In genomic region chr7:99551767-99552463, GRCh38 we compare ENCODE assay signal across 8 cellular contexts. TPM values are rescaled to one million over a fixed set of nuclear protein-coding genes. Genes with fewer than 3 reads are reported as not detected.
DNase-seq lines count a peak whose midpoint lies in the region; ATAC-seq, FAIRE-seq and TF ChIP-seq lines count a peak whose summit lies in the region.

Gene FAM200A (minus strand): TSS chr7:99552114. CDS start chr7:99548407, 3,707 bp downstream.

- H3K4me3 ChIP-seq in IMR-90 (ENCODE audit: insufficient read depth, low read depth, low read length), result peak within 1 kb of the TSS; percentile 97
- H3K4me3 ChIP-seq in PC-9, result peak within 1 kb of the TSS; percentile 78
- peak within 1 kb of the TSS; percentile 74 to 96 (median 88) for H3K4me3 ChIP-seq in esophagus squamous epithelium
- H3K4me3 ChIP-seq in muscle layer of duodenum (ENCODE audit: low read depth in 1 of 2, low read length in 2 of 2), result peak within 1 kb of the TSS; percentile 80 to 97

- H3K36me3 ChIP-seq in IMR-90 (ENCODE audit: control insufficient read depth, insufficient read depth, low read length) (peaks cover 11% of the 10 kb centered on the region), PC-9 (ENCODE audit: low read depth) (0 out of 2 replicates have a peak, but pooled peaks cover 4% of the 10 kb centered on the region), esophagus squamous epithelium (peaks cover 4 to 44% (median 6%) of the 10 kb centered on the region in 3 donors), muscle layer of duodenum (ENCODE audit: control insufficient read depth in 1 of 2, insufficient read depth in 2 of 2, low read length in 2 of 2) (peaks cover 19 to 25% of the 10 kb centered on the region in 2 donors)

- no TSS peak for BruUV-seq in IMR-90 (replicated peaks; lab: Mats Ljungman, UMichigan)
- TSS peak; percentile 83 for BruUV-seq in PC-9 (replicated peaks; lab: Mats Ljungman, UMichigan)

- peaks cover 24 to 51% of the 10 kb centered on the region in 2 experiments for H3K79me1 ChIP-seq in IMR-90 (ENCODE audit: low read depth in 1 of 2, low read length in 2 of 2)

- peak within 1 kb of the TSS; percentile 93 for H3K4ac ChIP-seq in IMR-90 (ENCODE audit: low read depth, low read length)

- H3K27me3 ChIP-seq in IMR-90 (ENCODE audit: control insufficient read depth, insufficient read depth, low read length), result no peaks in the 10 kb centered on the region
- no peaks in the 10 kb centered on the region for H3K27me3 ChIP-seq in PC-9 (ENCODE audit: insufficient read depth, low read depth)
- no peaks in the 10 kb centered on the region for H3K27me3 ChIP-seq in esophagus squamous epithelium
- H3K27me3 ChIP-seq in muscle layer of duodenum (ENCODE audit: low read depth, low read length), result no peaks in the 10 kb centered on the region

- H3K79me2 ChIP-seq in PC-9 (ENCODE audit: low read depth), result peaks cover 18% of the 10 kb centered on the region

- peak; percentile 68 for FAIRE-seq in D721Med (lab: Jason Lieb, UNC)

- peak within 1 kb of the TSS; percentile 38; the same call in 1 of the 2 replicates for H2BK20ac ChIP-seq in IMR-90 (ENCODE audit: low read depth, low read length)

- H2BK120ac ChIP-seq in IMR-90 (ENCODE audit: low read depth, low read length), result peak within 1 kb of the TSS; percentile 37

- peak within 1 kb of the TSS; percentile 95 for H3K14ac ChIP-seq in IMR-90 (replicated peaks; ENCODE audit: low read depth, low read length)

- H3K27ac ChIP-seq in IMR-90 (ENCODE audit: insufficient read depth, low read length), result peak within 1 kb of the TSS; percentile 91
- H3K27ac ChIP-seq in PC-9, result 0 out of 2 replicates have a peak within 1 kb of the TSS, but pooled peaks have one; percentile 11
- H3K27ac ChIP-seq in esophagus squamous epithelium, result peak within 1 kb of the TSS; percentile 86 to 92 (median 90)
- H3K27ac ChIP-seq in muscle layer of duodenum (ENCODE audit: low read length), result peak within 1 kb of the TSS; percentile 92

- H2AFZ ChIP-seq in IMR-90 (replicated peaks; ENCODE audit: low read length, poor library complexity) (peak within 1 kb of the TSS; percentile 96), PC-9 (peak within 1 kb of the TSS; percentile 95)

- peak within 1 kb of the TSS; percentile 80 for H3K18ac ChIP-seq in IMR-90 (ENCODE audit: low read depth, low read length)

- H3K23ac ChIP-seq in IMR-90 (ENCODE audit: low read depth, low read length), result peak within 1 kb of the TSS; percentile 84

- H3K56ac ChIP-seq in IMR-90 (ENCODE audit: extremely low read depth, insufficient read depth, low read length), result peak within 1 kb of the TSS; percentile 76

- dilution Hi-C loops in IMR-90 (cut with HindIII; ENCODE audit: low sequenced_read_pairs, unreplicated experiment), result no loop called here

- peak within 1 kb of the TSS; percentile 78 for H2BK5ac ChIP-seq in IMR-90 (ENCODE audit: low read depth, low read length, poor library complexity, severe bottlenecking)

- TF ChIP-seq POLR2A in IMR-90 (IDR thresholded peaks at IDR 0.05; ENCODE audit: low read depth, low read length) (peak; percentile 86), esophagus squamous epithelium (IDR thresholded peaks at IDR 0.05) (peak in 3 of 4 donors; percentile 16 to 80 (median 70))

- no peaks in the 10 kb centered on the region for H3K4me1 ChIP-seq in IMR-90 (ENCODE audit: control insufficient read depth, insufficient read depth, low read length)
- 0 out of 2 replicates have a peak, but pooled peaks cover 9% of the 10 kb centered on the region for H3K4me1 ChIP-seq in PC-9 (replicated peaks; ENCODE audit: insufficient read depth)
- H3K4me1 ChIP-seq in esophagus squamous epithelium, result peaks cover 8 to 26% (median 14%) of the 10 kb centered on the region in 3 donors
- H3K4me1 ChIP-seq in muscle layer of duodenum (ENCODE audit: control insufficient read depth in 1 of 2, insufficient read depth in 2 of 2, low read length in 2 of 2), result peaks cover 0 to 15% of the 10 kb centered on the region in 2 donors

- H3K4me2 ChIP-seq in IMR-90 (ENCODE audit: low read depth, low read length) (peak within 1 kb of the TSS; percentile 97), PC-9 (peak within 1 kb of the TSS; percentile 83)

- peak within 1 kb of the TSS; percentile 71 for H4K91ac ChIP-seq in IMR-90 (ENCODE audit: insufficient read depth, low read depth, low read length)

- H3K9ac ChIP-seq in IMR-90 (ENCODE audit: low read depth, low read length), result peak within 1 kb of the TSS; percentile 99

- CTCF ChIA-PET in IMR-90 (lab: Yijun Ruan, JAX) (no interaction called here), PC-9 (lab: Charles Lee) (no interaction called here)

- peak within 1 kb of the TSS; percentile 88 for H2AK9ac ChIP-seq in IMR-90 (replicated peaks; ENCODE audit: low read depth, low read length, poor library complexity)

- peak within 1 kb of the TSS; percentile 58 to 99 for H4K8ac ChIP-seq in IMR-90 (ENCODE audit: low read depth in 2 of 2, low read length in 2 of 2)

- H3K9me1 ChIP-seq in IMR-90 (ENCODE audit: insufficient read depth, low read length), result peaks cover 8% of the 10 kb centered on the region; the same call in 1 of the 2 replicates

- WGBS in IMR-90 (ENCODE audit: extremely low coverage in 2 of 2, insufficient read length in 1 of 2), 2 experiments, result 3% methylated on average over 8 of the region's 37 CpGs; no CpG with 5 or more reads in 1 of the 2 experiments
- WGBS in esophagus squamous epithelium, 2 donors, result 1 to 3% methylated on average over 10 of the region's 37 CpGs

- no peak within 1 kb of the TSS for H2BK15ac ChIP-seq in IMR-90 (ENCODE audit: low read depth, low read length)

- H4K5ac ChIP-seq in IMR-90 (ENCODE audit: low read depth, low read length), result peak within 1 kb of the TSS; percentile 98

- H3K9me3 ChIP-seq in IMR-90 (ENCODE audit: control insufficient read depth, insufficient read depth, low read length), result peaks cover 5% of the 10 kb centered on the region
- H3K9me3 ChIP-seq in PC-9 (ENCODE audit: insufficient read depth, low read depth), result no peaks in the 10 kb centered on the region
- H3K9me3 ChIP-seq in esophagus squamous epithelium, result peaks cover 0 to 4% (median 0%) of the 10 kb centered on the region in 3 donors
- peaks cover 0 to 5% of the 10 kb centered on the region in 2 donors for H3K9me3 ChIP-seq in muscle layer of duodenum (ENCODE audit: control insufficient read depth in 1 of 2, low read length in 2 of 2)

- POLR2A ChIA-PET in IMR-90 (lab: Charles Lee; ENCODE audit: unreplicated experiment), result no interaction called here
- POLR2A ChIA-PET in PC-9 (lab: Charles Lee; ENCODE audit: unreplicated experiment), result interaction anchor here (0.6 to 0.7 kb wide), 4 partner anchors 13 to 1102 kb away, joined by 3 to 9 read pairs (median 6); no protein-coding TSS in a partner anchor

- no peaks in the 10 kb centered on the region for H3K9me2 ChIP-seq in PC-9 (ENCODE audit: insufficient read depth)

- peaks cover 10% of the 10 kb centered on the region for H3F3A ChIP-seq in PC-9 (ENCODE audit: insufficient read depth, low read depth)

- in situ Hi-C loops in IMR-90 (cut with MboI; ENCODE audit: low sequenced_read_pairs), result no loop called here

- TF ChIP-seq CTCF in D721Med (IDR thresholded peaks at IDR 0.05; ENCODE audit: insufficient read depth, missing control alignments) (no peak), IMR-90 (conservative IDR thresholded peaks at IDR 0.05; ENCODE audit: low read depth, low read length) (no peak), PC-9 (conservative IDR thresholded peaks at IDR 0.05) (no peak), esophagus squamous epithelium (IDR thresholded peaks at IDR 0.05) (no peak)

- peak within 1 kb of the TSS; percentile 53; the same call in 1 of the 2 replicates for H2AK5ac ChIP-seq in IMR-90 (ENCODE audit: low read depth, low read length)

- H4K20me1 ChIP-seq in IMR-90 (ENCODE audit: insufficient read depth, low read length), result no peaks in the 10 kb centered on the region
- no peaks in the 10 kb centered on the region for H4K20me1 ChIP-seq in PC-9 (ENCODE audit: insufficient read depth)

- peak; percentile 94 for DNase-seq in D721Med (ENCODE audit: insufficient read length, low spot score)
- DNase-seq in IMR-90, result peak; percentile 95
- DNase-seq in PC-9, result peak; percentile 75 to 80
- peak; percentile 82 to 87 for DNase-seq in activated T-cell treated with anti-CD3 and anti-CD28 coated beads, Interleukin-2, amount 50 U/mL, for 48 hours
- DNase-seq in esophagus squamous epithelium (lab: John Stamatoyannopoulos, UW), result no peak
- DNase-seq in stimulated activated CD8-positive, alpha-beta memory T cell treated with anti-CD3 and anti-CD28 coated beads, Interleukin-7, amount 100 ng/mL, for 24 hours (ENCODE audit: low read depth), result peak; percentile 69

- ATAC-seq in GM21515 (IDR thresholded peaks at IDR 0.05; ENCODE audit: unreplicated experiment), result peak; percentile 92
- ATAC-seq in IMR-90 (ENCODE audit: low read depth), result peak; percentile 97

- no peak; the same call in 1 of the 2 replicates for TF ChIP-seq RAD21 in IMR-90 (IDR thresholded peaks at IDR 0.05; ENCODE audit: low read length)

- intact Hi-C loops in IMR-90 (cut with micrococcal nuclease), result loop anchor here (2.0 kb wide), 1 partner anchor 47 kb away; the partner anchor contains the start of gene ZKSCAN5
- intact Hi-C loops in PC-9 (cut with micrococcal nuclease; ENCODE audit: unreplicated experiment), result no loop called here
- intact Hi-C loops in esophagus squamous epithelium (cut with DNase I), result no loop called here

TF ChIP-seq in IMR-90, 13 proteins besides CTCF, POLR2A, EP300 and RAD21:
- TF ChIP-seq MXI1 (IDR thresholded peaks at IDR 0.05; ENCODE audit: borderline replicate concordance, low read depth, low read length) (0 out of 2 replicates have a peak, but pooled peaks have one; percentile 33), NFE2L2 (IDR thresholded peaks at IDR 0.05; ENCODE audit: low read depth, low read length) (peak; percentile 2; the same call in 1 of the 2 replicates), SMC3 (IDR thresholded peaks at IDR 0.05; ENCODE audit: low read depth, low read length) (no peak), RFX5 (IDR thresholded peaks at IDR 0.05; ENCODE audit: low read depth, low read length) (no peak), BHLHE40 (IDR thresholded peaks at IDR 0.05; ENCODE audit: low read depth, low read length) (no peak), MAZ (IDR thresholded peaks at IDR 0.05; ENCODE audit: borderline replicate concordance, low read depth, low read length) (peak; percentile 48; the same call in 1 of the 2 replicates)

RNA-seq across cellular contexts. Expression of gene FAM200A, which starts in this region (rescaled TPM):
- total RNA-seq in IMR-90 (2012; rRNA removed) (5.9 and 10.3 TPM in 2 replicates), PC-9 (2021) (6.9 and 7.1 TPM in 2 replicates), esophagus squamous epithelium (1 to 10 TPM; 1.9 to 5.6 (median 5.1) TPM)
- polyA plus RNA-seq in IMR-90 (2012; rRNA removed), result 4.5 and 6.0 TPM in 2 replicates
- 1.4 and 1.6 TPM in 2 replicates for polyA plus RNA-seq in IMR-90 (2012; cell fraction: cytosol; rRNA removed)
- 0.41 and 1.9 TPM in 2 replicates for polyA plus RNA-seq in IMR-90 (2012; cell fraction: nucleus; rRNA removed; ENCODE audit: low replicate concordance)

Comparison
In these comparisons a context has a peak if more than half of its experiments do, and no peak if none do; other contexts are left out.
1. H3K27ac ChIP-seq: peak in every context shown above with its lines; median percentile 92 in muscle layer of duodenum; 91 in IMR-90; 90 in esophagus squamous epithelium; 11 in PC-9.